Comparison of ENCODE assay signal across 20 cellular contexts in the genomic region with DNA sequence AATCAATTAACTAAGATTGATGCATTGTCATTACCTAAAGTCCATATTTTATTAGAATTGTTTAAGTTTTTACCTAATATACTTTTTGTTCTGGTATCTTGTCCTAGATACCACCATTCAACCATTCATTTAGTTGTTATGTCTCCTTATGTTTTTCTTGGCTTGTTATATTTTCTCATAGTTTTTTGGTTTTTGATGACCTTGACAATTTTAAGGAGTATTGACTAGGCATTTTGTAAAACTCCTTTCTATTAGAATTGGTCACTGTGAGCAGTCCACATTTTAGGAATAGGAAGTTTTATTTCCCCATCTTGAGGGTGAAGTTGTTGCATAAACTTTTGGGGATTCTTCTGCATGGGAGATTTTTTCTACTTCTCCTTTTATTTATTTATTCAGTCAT.
"Had no signal": no experiment of that assay in that cellular context is flagged by ENCODE, and none has a peak within 500 bp of the region (broad histone marks: within the 10 kb centered on the region; RNA-seq: fewer than 3 reads in every experiment).

No MANE protein-coding gene starts in this region.

- H3K9me3 Mint-ChIP-seq: effector memory CD8-positive, alpha-beta T cell; naive thymus-derived CD4-positive, alpha-beta T cell; stimulated activated memory B cell treated with anti-CD40 and anti-IgM and Interleukin-4, amounts not matched to agents 10 μg/mL and 1 μg/mL and 100 μg/mL, for 72 hours; stimulated activated naive CD8-positive, alpha-beta T cell treated with anti-CD3 and anti-CD28 coated beads, Interleukin-15, Interleukin-2, amounts not matched to agents 100 ng/mL and 50 ng/mL, for 24 hours had no signal

- H3K27ac Mint-ChIP-seq: effector memory CD8-positive, alpha-beta T cell; naive thymus-derived CD4-positive, alpha-beta T cell; stimulated activated memory B cell treated with anti-CD40 and anti-IgM and Interleukin-4, amounts not matched to agents 10 μg/mL and 1 μg/mL and 100 μg/mL, for 72 hours; stimulated activated naive CD8-positive, alpha-beta T cell treated with anti-CD3 and anti-CD28 coated beads, Interleukin-15, Interleukin-2, amounts not matched to agents 100 ng/mL and 50 ng/mL, for 24 hours had no signal

- H2AFZ ChIP-seq: hepatocyte had no signal

- H3K9me3 ChIP-seq: neutrophil, spleen, tibial artery, upper lobe of left lung, uterus had no signal

- H3K27ac ChIP-seq: hepatocyte, neutrophil, tibial artery, upper lobe of left lung, uterus had no signal

- H3K27me3 ChIP-seq: hepatocyte, spleen, tibial artery, upper lobe of left lung, uterus had no signal

- DNase-seq: effector memory CD8-positive, alpha-beta T cell; erythroblast; foreskin melanocyte; head of caudate nucleus; left colon; left ventricle myocardium superior; mesendoderm; naive thymus-derived CD4-positive, alpha-beta T cell; right cardiac atrium; spleen; stimulated activated CD4-positive, alpha-beta T cell treated with anti-CD3 and anti-CD28 coated beads, Interleukin-15, amount 100 ng/mL, for 24 hours; stimulated activated CD4-positive, alpha-beta T cell treated with anti-CD3 and anti-CD28 coated beads, Interleukin-1b, Interleukin-23, amount 100 ng/mL, for 48 hours; stimulated activated CD4-positive, alpha-beta T cell treated with anti-CD3 and anti-CD28 coated beads, Interleukin-4, amount 100 ng/mL, for 24 hours; tibial artery; upper lobe of left lung; uterus had no signal

- H3K79me2 ChIP-seq: hepatocyte had no signal

- H3K27me3 Mint-ChIP-seq: stimulated activated memory B cell treated with anti-CD40 and anti-IgM and Interleukin-4, amounts not matched to agents 10 μg/mL and 1 μg/mL and 100 μg/mL, for 72 hours had no signal

- H3K4me3 ChIP-seq: hepatocyte, spleen, tibial artery, upper lobe of left lung, uterus had no signal

- H3K4me3 Mint-ChIP-seq: effector memory CD8-positive, alpha-beta T cell; naive thymus-derived CD4-positive, alpha-beta T cell; stimulated activated memory B cell treated with anti-CD40 and anti-IgM and Interleukin-4, amounts not matched to agents 10 μg/mL and 1 μg/mL and 100 μg/mL, for 72 hours; stimulated activated naive CD8-positive, alpha-beta T cell treated with anti-CD3 and anti-CD28 coated beads, Interleukin-15, Interleukin-2, amounts not matched to agents 100 ng/mL and 50 ng/mL, for 24 hours had no signal

- H3K4me2 ChIP-seq: hepatocyte had no signal

- H3K4me1 ChIP-seq: tibial artery, upper lobe of left lung, uterus had no signal

- ATAC-seq: effector memory CD8-positive, alpha-beta T cell; left colon; left ventricle myocardium superior; naive thymus-derived CD4-positive, alpha-beta T cell; right cardiac atrium; stimulated activated memory B cell treated with anti-CD40 and anti-IgM and Interleukin-4, amounts not matched to agents 10 μg/mL and 1 μg/mL and 100 μg/mL, for 72 hours had no signal

- H3K36me3 ChIP-seq: neutrophil, spleen, tibial artery, upper lobe of left lung, uterus had no signal

- H3K36me3 Mint-ChIP-seq: naive thymus-derived CD4-positive, alpha-beta T cell; stimulated activated memory B cell treated with anti-CD40 and anti-IgM and Interleukin-4, amounts not matched to agents 10 μg/mL and 1 μg/mL and 100 μg/mL, for 72 hours had no signal
